ENCODE assay signal across 1 cellular context in genomic region chr1:161160763-161161162, GRCh38.
TF ChIP-seq lines count a peak whose summit lies in the region.

No MANE protein-coding gene starts in this region.

TF ChIP-seq in WTC11, 78 proteins besides CTCF, POLR2A, EP300 and RAD21:
- no peak for TF ChIP-seq ZNF532 (CRISPR knock-in tag; IDR thresholded peaks at IDR 0.05; ENCODE audit: borderline replicate concordance)
- no peak for TF ChIP-seq NFE2L1 (CRISPR knock-in tag; IDR thresholded peaks at IDR 0.05)
- TF ChIP-seq MXD4 (CRISPR knock-in tag; IDR thresholded peaks at IDR 0.05; ENCODE audit: borderline replicate concordance) = no peak
- no peak for TF ChIP-seq ZNF232 (CRISPR knock-in tag; IDR thresholded peaks at IDR 0.05)
- no peak for TF ChIP-seq AFF4 (CRISPR knock-in tag; IDR thresholded peaks at IDR 0.05; ENCODE audit: borderline replicate concordance)
- no peak for TF ChIP-seq ZNF317 (CRISPR knock-in tag; IDR thresholded peaks at IDR 0.05; ENCODE audit: borderline replicate concordance, low read depth)
- TF ChIP-seq FOXJ3 (CRISPR knock-in tag; IDR thresholded peaks at IDR 0.05; ENCODE audit: borderline replicate concordance) = no peak
